Comparison of ENCODE assay signal across 14 cellular contexts in genomic region chr17:82480345-82480744, GRCh38. TPM values are rescaled to one million over a fixed set of nuclear protein-coding genes. Genes with fewer than 3 reads are reported as not detected.
A peak's percentile ranks its signal among the peaks of the same experiment; 100 is the strongest.
DNase-seq lines count a peak whose midpoint lies in the region; ATAC-seq and TF ChIP-seq lines count a peak whose summit lies in the region.
"Had no signal": no experiment of that assay in that cellular context is flagged by ENCODE, and none has a peak within 500 bp of the region (broad histone marks: within the 10 kb centered on the region; RNA-seq: fewer than 3 reads in every experiment).

No MANE protein-coding gene starts in this region.

- H3K27me3 ChIP-seq in HCT116 (ENCODE audit: insufficient read depth, low read length) = no peaks in the 10 kb centered on the region
- no peaks in the 10 kb centered on the region for H3K27me3 ChIP-seq in osteoblast (ENCODE audit: insufficient read depth, low read length)

- H3K27ac ChIP-seq in HCT116 (ENCODE audit: low read depth, low read length) = no peak overlapping the region
- peak overlapping the region; percentile 5; the same call in 1 of the 2 replicates for H3K27ac ChIP-seq in RWPE1
- H3K27ac ChIP-seq in osteoblast (ENCODE audit: low read depth, low read length) = no peak overlapping the region
- H3K27ac ChIP-seq: GM23248 had no signal

- H3K4me2 ChIP-seq in HCT116 (ENCODE audit: low read length) (no peak overlapping the region), osteoblast (ENCODE audit: insufficient read depth, low read length) (no peak overlapping the region)

- BruUV-seq in HCT116 (replicated peaks; lab: Mats Ljungman, UMichigan) = no TSS peak

- DNase-seq in activated naive CD4-positive, alpha-beta T cell treated with anti-CD3 and anti-CD28 coated beads for 36 hours = no peak
- DNase-seq in activated naive CD4-positive, alpha-beta T cell treated with anti-CD3 and anti-CD28 coated beads, Interleukin-2, amount 50 U/mL, for 16 hours = no peak
- DNase-seq in HCT116 (ENCODE audit: low read depth, low spot score) (no peak), RWPE1 (ENCODE audit: low spot score) (no peak), osteoblast (ENCODE audit: insufficient read length, low spot score, missing footprints) (peak; percentile 43), NCI-H748 treated with DMSO at 0.1 percent for 48 hours (lab: John Stamatoyannopoulos, UW) (no peak)
- DNase-seq: C1 segment of cervical spinal cord; CD4-positive, alpha-beta T cell; DMS153; DMS79 treated with DMSO at 0.1 percent for 48 hours; EL had no signal

- H3K4me3 ChIP-seq in HCT116 (replicated peaks in 1 of 2; ENCODE audit: low read depth in 1 of 2, low read length in 2 of 2) = no peak overlapping the region
- H3K4me3 ChIP-seq in osteoblast (ENCODE audit: insufficient read depth, low read length) = no peak overlapping the region
- H3K4me3 ChIP-seq: GM23248 had no signal

- POLR2A ChIA-PET in HCT116 (lab: Charles Lee) (no interaction called here), RWPE1 (lab: Yijun Ruan, JAX; ENCODE audit: low non-redundant PET) (no interaction called here)

- no peaks in the 10 kb centered on the region for H3K9me3 Mint-ChIP-seq in activated naive CD4-positive, alpha-beta T cell treated with anti-CD3 and anti-CD28 coated beads for 36 hours
- H3K9me3 Mint-ChIP-seq: CD4-positive, alpha-beta T cell had no signal

- no peak for TF ChIP-seq POLR2A in HCT116 (IDR thresholded peaks at IDR 0.05; ENCODE audit: borderline replicate concordance, extremely low read depth, insufficient read depth, insufficient read length)

- TF ChIP-seq CTCF in HCT116 (IDR thresholded peaks at IDR 0.05 in 2 of 3, conservative IDR thresholded peaks at IDR 0.05 in 1 of 3; ENCODE audit: borderline replicate concordance in 1 of 3, insufficient read depth in 1 of 3, low read depth in 2 of 3, low read length in 2 of 3) (no peak), RWPE1 (conservative IDR thresholded peaks at IDR 0.05; ENCODE audit: low read depth) (no peak), osteoblast (IDR thresholded peaks at IDR 0.05; ENCODE audit: extremely low read depth, low read depth, low read length) (no peak)

- H3K4me1 ChIP-seq in HCT116 (ENCODE audit: control insufficient read depth in 1 of 2, insufficient read depth in 2 of 2, low read length in 2 of 2) = no peaks in the 10 kb centered on the region
- no peaks in the 10 kb centered on the region for H3K4me1 ChIP-seq in osteoblast (ENCODE audit: insufficient read depth, low read length)

- intact Hi-C loops in activated naive CD4-positive, alpha-beta T cell treated with anti-CD3 and anti-CD28 coated beads for 36 hours (cut with micrococcal nuclease) = no loop called here
- intact Hi-C loops in HCT116 (cut with micrococcal nuclease) = no loop called here

- no peaks in the 10 kb centered on the region for H3K79me2 ChIP-seq in HCT116 (ENCODE audit: insufficient read depth, low read length)
- no peaks in the 10 kb centered on the region for H3K79me2 ChIP-seq in osteoblast (ENCODE audit: insufficient read depth, low read length)

- no peak overlapping the region for H2AFZ ChIP-seq in HCT116 (ENCODE audit: low read depth, low read length, poor library complexity, severe bottlenecking)
- no peak overlapping the region for H2AFZ ChIP-seq in osteoblast (ENCODE audit: low read length)
- H2AFZ ChIP-seq: GM23248 had no signal

- peaks cover 29 to 50% of the 10 kb centered on the region in 2 experiments; a peak in 3 of 4 replicates for H3K36me3 ChIP-seq in HCT116 (ENCODE audit: control insufficient read depth in 1 of 2, insufficient read depth in 2 of 2, low read length in 2 of 2)
- H3K36me3 ChIP-seq in osteoblast (ENCODE audit: insufficient read depth, low read length) = peaks cover 19% of the 10 kb centered on the region

- no peaks in the 10 kb centered on the region for H3K27me3 Mint-ChIP-seq in activated naive CD4-positive, alpha-beta T cell treated with anti-CD3 and anti-CD28 coated beads for 36 hours (ENCODE audit: low read depth)
- H3K27me3 Mint-ChIP-seq: B cell; CD4-positive, alpha-beta T cell had no signal

- H4K20me1 ChIP-seq in HCT116 (ENCODE audit: insufficient read depth) (no peaks in the 10 kb centered on the region), osteoblast (ENCODE audit: insufficient read depth, low read length) (peaks cover 2% of the 10 kb centered on the region)

- RAD21 ChIA-PET in HCT116 (lab: Charles Lee; ENCODE audit: low non-redundant PET in 1 of 2, low total read pairs in 2 of 2, uncharacterized antibody in 2 of 2, unreplicated experiment in 2 of 2) = no interaction called here

- CTCF ChIA-PET in activated naive CD4-positive, alpha-beta T cell treated with anti-CD3 and anti-CD28 coated beads for 36 hours (lab: Charles Lee) = interaction anchor here (0.8 to 1.1 kb wide), 2 partner anchors 73 to 100 kb away, joined by 3 to 6 read pairs; no protein-coding TSS in a partner anchor
- CTCF ChIA-PET in HCT116 (lab: Charles Lee) (interaction anchor here (0.6 kb wide), 1 partner anchor 64 kb away, joined by 4 read pairs; no protein-coding TSS in a partner anchor), RWPE1 (lab: Yijun Ruan, JAX) (interaction anchor here (0.6 to 1.0 kb wide), 5 partner anchors 8 to 42 kb away, joined by 3 to 5 read pairs (median 3); no protein-coding TSS in a partner anchor)

- ATAC-seq in HCT116 (0 out of 2 replicates have a peak, but pooled peaks have one; percentile 12), HG03457 (IDR thresholded peaks at IDR 0.05; ENCODE audit: unreplicated experiment) (no peak)

- TF ChIP-seq RAD21 in HCT116 (IDR thresholded peaks at IDR 0.05; ENCODE audit: low read depth) = no peak

- H3K9me3 ChIP-seq in HCT116 (ENCODE audit: control insufficient read depth in 1 of 2, insufficient read depth in 1 of 2, low read depth in 1 of 2, low read length in 2 of 2) (no peaks in the 10 kb centered on the region), osteoblast (ENCODE audit: low read depth, low read length) (no peaks in the 10 kb centered on the region)

- H3K4me3 Mint-ChIP-seq in activated naive CD4-positive, alpha-beta T cell treated with anti-CD3 and anti-CD28 coated beads for 36 hours = no peak overlapping the region
- H3K4me3 Mint-ChIP-seq: B cell; CD4-positive, alpha-beta T cell had no signal

- H3K4me1 Mint-ChIP-seq in activated naive CD4-positive, alpha-beta T cell treated with anti-CD3 and anti-CD28 coated beads for 36 hours (ENCODE audit: low read depth) = no peaks in the 10 kb centered on the region
- H3K4me1 Mint-ChIP-seq: B cell had no signal

- H3K27ac Mint-ChIP-seq in activated naive CD4-positive, alpha-beta T cell treated with anti-CD3 and anti-CD28 coated beads for 36 hours = peak overlapping the region; percentile 50
- H3K27ac Mint-ChIP-seq: B cell; CD4-positive, alpha-beta T cell had no signal

- H3K9me2 ChIP-seq in HCT116 (ENCODE audit: insufficient read depth) = no peaks in the 10 kb centered on the region

- H3K9ac ChIP-seq in HCT116 (ENCODE audit: low read length) = no peak overlapping the region
- H3K9ac ChIP-seq: GM23248 had no signal

- peaks cover 17% of the 10 kb centered on the region for H3K36me3 Mint-ChIP-seq in activated naive CD4-positive, alpha-beta T cell treated with anti-CD3 and anti-CD28 coated beads for 36 hours (ENCODE audit: low read depth)

TF ChIP-seq in HCT116, 20 proteins besides CTCF, POLR2A, EP300 and RAD21:
- TF ChIP-seq CBX3 (IDR thresholded peaks at IDR 0.05; ENCODE audit: low read depth) (no peak), EZH2 (IDR thresholded peaks at IDR 0.05) (no peak)

RNA-seq across cellular contexts. Expression of gene NARF, which starts 21.8 kb away (rescaled TPM):
- 10 to 100 TPM; 64.2 to 69.3 TPM for total RNA-seq in activated naive CD4-positive, alpha-beta T cell treated with anti-CD3 and anti-CD28 coated beads for 36 hours
- total RNA-seq in HCT116 (2021; ENCODE audit: unreplicated experiment) (91.8 TPM), osteoblast (34.4 and 36.8 TPM in 2 replicates)
- 191 and 192 TPM in 2 replicates for polyA plus RNA-seq in HCT116 (2012)

RNA-seq across cellular contexts. Expression of gene CYBC1, which starts 29.8 kb away (rescaled TPM):
- total RNA-seq in activated naive CD4-positive, alpha-beta T cell treated with anti-CD3 and anti-CD28 coated beads for 36 hours = 100 to 1,000 TPM; 292 to 294 TPM
- total RNA-seq in HCT116 (2021; ENCODE audit: unreplicated experiment) (95.4 TPM), osteoblast (72.4 and 75.1 TPM in 2 replicates)
- polyA plus RNA-seq in HCT116 (2012) = 76.0 and 79.8 TPM in 2 replicates

RNA-seq across cellular contexts. Expression of gene FOXK2, which starts 39.2 kb away (rescaled TPM):
- 10 to 100 TPM; 48.8 to 51.4 TPM for total RNA-seq in activated naive CD4-positive, alpha-beta T cell treated with anti-CD3 and anti-CD28 coated beads for 36 hours
- total RNA-seq in HCT116 (2021; ENCODE audit: unreplicated experiment) = 122 TPM
- 55.3 and 55.9 TPM in 2 replicates for polyA plus RNA-seq in HCT116 (2012)
- 26.8 and 29.3 TPM in 2 replicates for total RNA-seq in osteoblast
